In the genomic region with DNA sequence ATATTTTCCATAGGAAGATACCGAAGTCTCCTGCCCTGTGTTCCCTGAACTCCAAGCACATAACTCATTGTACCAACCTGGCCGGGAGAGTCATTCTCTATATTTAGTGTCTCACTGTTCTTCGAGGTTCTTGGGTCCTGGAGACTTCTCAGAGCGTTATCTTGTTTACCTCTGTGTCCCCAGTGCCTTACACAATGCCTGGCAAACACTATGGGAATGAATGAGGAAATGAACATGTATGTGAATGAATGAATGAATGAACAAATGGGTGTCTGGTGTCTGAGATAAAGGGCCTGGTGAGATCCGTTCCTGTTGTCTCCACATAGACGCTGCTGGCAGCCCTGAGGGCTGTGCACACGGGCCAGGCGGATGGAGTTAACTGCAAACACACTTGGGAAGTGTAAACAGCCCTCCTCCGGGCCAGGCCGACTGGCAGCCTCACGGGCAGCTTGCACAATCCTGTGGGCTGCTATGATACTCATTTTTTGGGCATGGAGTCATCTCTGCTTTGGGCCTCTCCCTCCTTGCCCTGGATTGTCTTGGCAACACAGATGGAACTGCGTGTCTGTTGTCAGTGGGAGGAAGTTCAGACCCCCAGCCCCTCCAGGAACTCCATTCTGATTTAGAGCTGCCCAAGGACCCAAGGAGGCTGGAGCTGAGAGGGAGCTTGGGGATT, we compare ENCODE assay signal across 8 cellular contexts.
A peak's percentile ranks its signal among the peaks of the same experiment; 100 is the strongest.
DNase-seq lines count a peak whose midpoint lies in the region; ATAC-seq and TF ChIP-seq lines count a peak whose summit lies in the region.

No MANE protein-coding gene starts in this region.

- H3K36me3 ChIP-seq in ascending aorta (no peaks in the 10 kb centered on the region), kidney epithelial cell (ENCODE audit: control insufficient read depth, insufficient read depth, low read length) (no peaks in the 10 kb centered on the region), urinary bladder (ENCODE audit: insufficient read depth) (no peaks in the 10 kb centered on the region)
- H3K36me3 ChIP-seq in naive thymus-derived CD4-positive, alpha-beta T cell (ENCODE audit: control insufficient read depth in 2 of 3, insufficient read depth in 3 of 3, low read length in 3 of 3), result no peaks in the 10 kb centered on the region

- no peak for TF ChIP-seq CTCF in ascending aorta (IDR thresholded peaks at IDR 0.05)
- TF ChIP-seq CTCF in kidney epithelial cell (IDR thresholded peaks at IDR 0.05; ENCODE audit: insufficient read depth, low read length, poor library complexity, severe bottlenecking), result no peak

- DNase-seq in NCI-H2081 (lab: John Stamatoyannopoulos, UW) (peak; percentile 19 to 55), NCI-H2081 treated with DMSO at 0.1 percent for 48 hours (lab: John Stamatoyannopoulos, UW) (no peak), ascending aorta (ENCODE audit: low spot score in 2 of 2) (peak; percentile 66 to 96), kidney epithelial cell (ENCODE audit: low read depth) (peak; percentile 47), T-helper 9 cell (no peak)
- no peak for DNase-seq in naive thymus-derived CD4-positive, alpha-beta T cell

- CTCF ChIA-PET in naive thymus-derived CD4-positive, alpha-beta T cell (lab: Charles Lee), result no interaction called here

- H3K4me3 Mint-ChIP-seq in naive thymus-derived CD4-positive, alpha-beta T cell, result no peak overlapping the region

- no peaks in the 10 kb centered on the region for H3K36me3 Mint-ChIP-seq in naive thymus-derived CD4-positive, alpha-beta T cell

- no peaks in the 10 kb centered on the region for H3K4me1 Mint-ChIP-seq in naive thymus-derived CD4-positive, alpha-beta T cell

- no peaks in the 10 kb centered on the region for H3K9me3 ChIP-seq in ascending aorta
- peaks cover 0 to 7% (median 0%) of the 10 kb centered on the region in 3 experiments for H3K9me3 ChIP-seq in naive thymus-derived CD4-positive, alpha-beta T cell (ENCODE audit: control insufficient read depth in 2 of 3, low read length in 3 of 3)

- peak overlapping the region; percentile 85 to 91 for H3K27ac ChIP-seq in ascending aorta
- peak overlapping the region; percentile 87 for H3K27ac ChIP-seq in urinary bladder (ENCODE audit: low read depth)
- H3K27ac ChIP-seq in naive thymus-derived CD4-positive, alpha-beta T cell (ENCODE audit: low read depth, low read length), result no peak overlapping the region

- H3K9me3 Mint-ChIP-seq in naive thymus-derived CD4-positive, alpha-beta T cell, result peaks cover 0 to 10% (median 2%) of the 10 kb centered on the region in 11 donors

- H3K4me3 ChIP-seq in ascending aorta, result no peak overlapping the region
- H3K4me3 ChIP-seq in kidney epithelial cell (ENCODE audit: low read depth, low read length), result no peak overlapping the region
- H3K4me3 ChIP-seq in urinary bladder (ENCODE audit: low read depth, low read length), result no peak overlapping the region
- no peak overlapping the region for H3K4me3 ChIP-seq in naive thymus-derived CD4-positive, alpha-beta T cell (ENCODE audit: low read length)

- ATAC-seq in naive thymus-derived CD4-positive, alpha-beta T cell, result no peak
- no peak for ATAC-seq in GM21528 (IDR thresholded peaks at IDR 0.05; ENCODE audit: low FRiP score, unreplicated experiment)

- POLR2A ChIA-PET in naive thymus-derived CD4-positive, alpha-beta T cell (lab: Charles Lee), result no interaction called here

- intact Hi-C loops in ascending aorta (cut with DNase I), result loop anchor here (1.0 to 10.0 kb wide), 8 partner anchors 27 to 1105 kb away; partner anchors contain the start of genes C2orf76, DBI, RALB and TMEM185B
- intact Hi-C loops in naive thymus-derived CD4-positive, alpha-beta T cell (cut with micrococcal nuclease), result no loop called here

- H3K4me1 ChIP-seq in ascending aorta (peaks cover 20 to 38% of the 10 kb centered on the region in 2 donors), urinary bladder (ENCODE audit: insufficient read depth) (no peaks in the 10 kb centered on the region)
- no peaks in the 10 kb centered on the region for H3K4me1 ChIP-seq in naive thymus-derived CD4-positive, alpha-beta T cell (ENCODE audit: control insufficient read depth in 2 of 2, insufficient read depth in 2 of 2, low read length in 2 of 2)

- H3K27ac Mint-ChIP-seq in naive thymus-derived CD4-positive, alpha-beta T cell, result peak overlapping the region in 1 of 9 donors; percentile 6

- peaks cover 0 to 12% (median 4%) of the 10 kb centered on the region in 5 donors for H3K27me3 Mint-ChIP-seq in naive thymus-derived CD4-positive, alpha-beta T cell

- 23% methylated on average over 12 of the region's 12 CpGs for WGBS in urinary bladder

- H3K27me3 ChIP-seq in ascending aorta (no peaks in the 10 kb centered on the region), kidney epithelial cell (ENCODE audit: control insufficient read depth, insufficient read depth, low read length) (no peaks in the 10 kb centered on the region)
- no peaks in the 10 kb centered on the region for H3K27me3 ChIP-seq in naive thymus-derived CD4-positive, alpha-beta T cell (ENCODE audit: control insufficient read depth in 2 of 2, insufficient read depth in 2 of 2, low read length in 2 of 2)

Comparison
In these comparisons a context has a peak if more than half of its experiments do, and no peak if none do; other contexts are left out.
1. DNase-seq: peak in NCI-H2081 (2 of 2), ascending aorta (2 of 2) and kidney epithelial cell (single experiment); none in NCI-H2081 treated with DMSO at 0.1 percent for 48 hours (single experiment), naive thymus-derived CD4-positive, alpha-beta T cell (0 of 9) and T-helper 9 cell (single experiment).